1 cellular context compared by ENCODE assay signal in genomic region chr14:24272442-24272841, GRCh38.
TF ChIP-seq lines count a peak whose summit lies in the region.

No MANE protein-coding gene starts in this region.

TF ChIP-seq in WTC11, 78 proteins besides CTCF, POLR2A, EP300 and RAD21 (continued from another document):
- no peak for TF ChIP-seq ZNF671 (CRISPR knock-in tag; IDR thresholded peaks at IDR 0.05)
- no peak for TF ChIP-seq SMAD4 (CRISPR knock-in tag; IDR thresholded peaks at IDR 0.05)
- no peak for TF ChIP-seq ATF3 (CRISPR knock-in tag; conservative IDR thresholded peaks at IDR 0.05)
- TF ChIP-seq CREM (CRISPR knock-in tag; IDR thresholded peaks at IDR 0.05) = no peak
TF ChIP-seq in WTC11: peak in this region for 0.
